29 cellular contexts compared by ENCODE assay signal in the genomic region with DNA sequence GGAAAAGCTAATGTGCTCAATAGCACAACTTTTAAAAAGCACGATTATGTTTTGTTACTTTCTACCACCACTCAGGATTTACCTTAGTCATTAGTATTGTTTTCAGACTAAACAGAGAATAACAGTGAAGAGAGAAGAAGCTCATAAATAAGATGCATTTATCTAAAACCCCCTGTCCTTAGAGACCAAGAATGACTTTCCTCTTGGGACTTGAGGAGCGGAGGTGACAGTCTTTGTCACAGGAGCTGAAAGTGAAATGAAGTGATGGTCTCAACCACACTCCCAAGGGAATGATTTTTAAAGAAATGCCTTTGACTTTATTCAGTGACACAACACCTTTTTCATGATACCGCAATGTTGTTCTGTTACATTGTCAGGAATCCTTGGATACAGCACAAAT.
DNase-seq lines count a peak whose midpoint lies in the region; ATAC-seq and TF ChIP-seq lines count a peak whose summit lies in the region.
"Had no signal": no experiment of that assay in that cellular context is flagged by ENCODE, and none has a peak within 500 bp of the region (broad histone marks: within the 10 kb centered on the region; RNA-seq: fewer than 3 reads in every experiment).

No MANE protein-coding gene starts in this region.

- intact Hi-C loops in prostate gland (cut with DNase I) = no loop called here

- H3K27ac ChIP-seq in BLaER1 (no peak overlapping the region), prostate gland (no peak overlapping the region)
- H3K27ac ChIP-seq: transverse colon had no signal

- ATAC-seq in GM19025 (IDR thresholded peaks at IDR 0.05; ENCODE audit: low read depth, unreplicated experiment) (peak; percentile 32), HG02610 (IDR thresholded peaks at IDR 0.05; ENCODE audit: unreplicated experiment) (peak; percentile 52), HG03442 (IDR thresholded peaks at IDR 0.05; ENCODE audit: unreplicated experiment) (peak; percentile 39), GM19455 (IDR thresholded peaks at IDR 0.05; ENCODE audit: unreplicated experiment) (no peak)
- ATAC-seq: activated CD4-positive, CD25-positive, alpha-beta regulatory T cell treated with anti-CD3 and anti-CD28 coated beads, Interleukin-2, amount 50 U/mL, for 24 hours; activated CD8-positive, alpha-beta T cell treated with anti-CD3 and anti-CD28 coated beads for 36 hours; effector memory CD8-positive, alpha-beta T cell; naive thymus-derived CD8-positive, alpha-beta T cell; T-helper 17 cell had no signal

- H3K9ac ChIP-seq in BLaER1 = no peak overlapping the region
- H3K9ac ChIP-seq: SK-N-SH had no signal

- H4K20me1 ChIP-seq in BLaER1 = no peaks in the 10 kb centered on the region

- H3K4me3 ChIP-seq in BLaER1 (no peak overlapping the region), prostate gland (no peak overlapping the region)
- H3K4me3 ChIP-seq: HAP-1, transverse colon had no signal

- no peak for TF ChIP-seq CTCF in GM13977 (IDR thresholded peaks at IDR 0.05; ENCODE audit: extremely low read depth, insufficient read depth, missing control alignments)
- no peak for TF ChIP-seq CTCF in prostate gland (IDR thresholded peaks at IDR 0.05)

- no peaks in the 10 kb centered on the region for H3K27me3 ChIP-seq in BLaER1
- no peaks in the 10 kb centered on the region for H3K27me3 ChIP-seq in prostate gland (replicated peaks; ENCODE audit: insufficient read depth)
- H3K27me3 ChIP-seq: transverse colon had no signal

- 86% methylated on average over 3 of the region's 3 CpGs for WGBS in prostate gland

- in situ Hi-C loops in GM13977 (cut with MboI; ENCODE audit: low pct_unique_long_range_greater_than_20kb, low sequenced_read_pairs, unreplicated experiment) = no loop called here

- peak overlapping the region; percentile 56 for H3K4me2 ChIP-seq in BLaER1
- H3K4me2 ChIP-seq: SK-N-SH had no signal

- DNase-seq in GM13977 (ENCODE audit: low spot score) (no peak), prostate gland (ENCODE audit: low spot score) (no peak), DMS79 (lab: John Stamatoyannopoulos, UW) (no peak)
- DNase-seq: 8988T; activated CD8-positive, alpha-beta T cell treated with anti-CD3 and anti-CD28 coated beads for 36 hours; amygdala; CD4-positive, CD25-positive, alpha-beta regulatory T cell; effector memory CD8-positive, alpha-beta T cell; EL; erythroblast; head of caudate nucleus; KBM-7; kidney; naive thymus-derived CD8-positive, alpha-beta T cell; NCI-H1417 treated with DMSO at 0.1 percent for 48 hours; NCI-H2081; NCI-H446; NCI-H82; stimulated activated CD4-positive, alpha-beta T cell treated with anti-CD3 and anti-CD28 coated beads, Interleukin-1b, Interleukin-23, amount 100 ng/mL, for 48 hours; T-helper 17 cell; transverse colon had no signal

- peaks cover 47% of the 10 kb centered on the region for H3K4me1 ChIP-seq in BLaER1
- peaks cover 8% of the 10 kb centered on the region for H3K4me1 ChIP-seq in prostate gland (replicated peaks)
- H3K4me1 ChIP-seq: HAP-1 had no signal

- peaks cover 18% of the 10 kb centered on the region for H3K9me3 ChIP-seq in BLaER1
- no peaks in the 10 kb centered on the region for H3K9me3 ChIP-seq in prostate gland
- H3K9me3 ChIP-seq: HAP-1, SK-N-SH, transverse colon had no signal

- H3K36me3 ChIP-seq in BLaER1 (no peaks in the 10 kb centered on the region), prostate gland (no peaks in the 10 kb centered on the region)
- H3K36me3 ChIP-seq: HAP-1, transverse colon had no signal

- no peak for TF ChIP-seq POLR2A in prostate gland (IDR thresholded peaks at IDR 0.05)
